ENCODE assay signal across 15 cellular contexts in genomic region chr10:77226434-77226833, GRCh38.
"Had no signal": no experiment of that assay in that cellular context is flagged by ENCODE, and none has a peak within 500 bp of the region (broad histone marks: within the 10 kb centered on the region; RNA-seq: fewer than 3 reads in every experiment).

No MANE protein-coding gene starts in this region.

- H3K4me3 ChIP-seq: cardiac muscle cell, dorsolateral prefrontal cortex, lung, thyroid gland had no signal

- H3K9ac ChIP-seq: parathyroid adenoma had no signal

- H3K27ac ChIP-seq: cardiac muscle cell, dorsolateral prefrontal cortex, epithelial cell of prostate, foreskin keratinocyte, neutrophil, parathyroid adenoma, thyroid gland had no signal

- H3K9me3 ChIP-seq: neutrophil, thyroid gland had no signal

- H3K27me3 ChIP-seq: cardiac muscle cell, dorsolateral prefrontal cortex, thyroid gland had no signal

- H3K4me1 ChIP-seq: foreskin keratinocyte, parathyroid adenoma had no signal

- H3K36me3 ChIP-seq: cardiac muscle cell, neutrophil, thyroid gland had no signal

- ATAC-seq: stimulated activated naive B cell treated with anti-CD40 and anti-IgM and Interleukin-4, amounts not matched to agents 10 μg/mL and 1 μg/mL and 100 μg/mL, for 72 hours had no signal

- DNase-seq: activated CD4-positive, alpha-beta T cell treated with anti-CD3 and anti-CD28 coated beads, Interleukin-2, amount 50 U/mL, for 4 hours; activated naive CD8-positive, alpha-beta T cell treated with anti-CD3 and anti-CD28 coated beads for 36 hours; dorsolateral prefrontal cortex; foreskin keratinocyte; glutamatergic neuron; hippocampal formation; midbrain; naive B cell; stimulated activated naive B cell treated with anti-CD40 and anti-IgM and Interleukin-4, amounts not matched to agents 10 μg/mL and 1 μg/mL and 100 μg/mL, for 72 hours; thyroid gland had no signal
